In the genomic region with DNA sequence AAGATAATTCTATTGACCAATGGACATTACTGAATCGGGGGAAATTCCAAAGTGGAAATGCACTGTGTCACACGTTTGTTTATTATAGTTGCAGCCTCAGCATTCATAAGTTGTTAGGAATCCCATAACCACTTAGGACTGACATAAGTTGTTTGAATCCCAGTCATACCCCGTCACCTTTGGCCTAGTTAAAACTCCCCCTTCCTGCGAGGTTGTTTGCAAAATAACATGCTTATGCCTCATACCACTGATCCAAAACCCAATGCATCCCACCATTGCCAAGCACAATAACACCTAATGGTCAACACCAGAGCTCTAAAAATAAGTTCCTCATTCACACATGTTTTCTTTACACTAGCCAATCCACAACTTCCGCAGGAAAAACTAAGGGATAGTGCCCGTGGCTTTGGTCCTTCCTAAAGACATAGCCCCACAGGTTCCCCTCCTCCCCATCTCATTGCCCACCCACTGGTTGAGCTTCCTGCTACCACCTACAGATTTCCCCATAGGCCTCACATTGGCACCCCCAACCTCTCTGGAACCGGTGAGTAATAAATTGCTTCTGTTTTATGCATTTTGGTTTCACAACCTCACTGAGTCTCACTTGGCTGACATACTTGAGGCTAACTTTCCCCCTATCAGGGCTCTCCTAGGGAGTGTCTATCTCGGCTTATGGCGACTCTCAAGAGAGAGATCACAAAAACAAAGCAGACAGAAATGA, we compare ENCODE assay signal across 9 cellular contexts. TPM values are rescaled to one million over a fixed set of nuclear protein-coding genes. Genes with fewer than 3 reads are reported as not detected.
DNase-seq lines count a peak whose midpoint lies in the region; ATAC-seq and TF ChIP-seq lines count a peak whose summit lies in the region.
"Had no signal": no experiment of that assay in that cellular context is flagged by ENCODE, and none has a peak within 500 bp of the region (broad histone marks: within the 10 kb centered on the region; RNA-seq: fewer than 3 reads in every experiment).

No MANE protein-coding gene starts in this region.

- CTCF ChIA-PET in CD8-positive, alpha-beta memory T cell (lab: Charles Lee) = no interaction called here

- no peak overlapping the region for H3K27ac Mint-ChIP-seq in CD8-positive, alpha-beta memory T cell
- H3K27ac Mint-ChIP-seq in T-helper 17 cell = no peak overlapping the region

- DNase-seq in AG08395 (ENCODE audit: low spot score) (peak; percentile 50), cardiac fibroblast (ENCODE audit: low read depth in 2 of 2) (peak; percentile 88 to 97), dorsolateral prefrontal cortex (no peak), T-helper 17 cell (no peak), right lobe of liver (no peak)
- no peak for DNase-seq in CD8-positive, alpha-beta memory T cell

- no peaks in the 10 kb centered on the region for H3K9me3 ChIP-seq in CD8-positive, alpha-beta memory T cell (ENCODE audit: low read length)
- no peaks in the 10 kb centered on the region for H3K9me3 ChIP-seq in T-helper 17 cell (ENCODE audit: control insufficient read depth, low read length, poor library complexity, severe bottlenecking)
- H3K9me3 ChIP-seq in right lobe of liver = no peaks in the 10 kb centered on the region

- H3K27me3 Mint-ChIP-seq in CD8-positive, alpha-beta memory T cell = no peaks in the 10 kb centered on the region
- peaks cover 9% of the 10 kb centered on the region for H3K27me3 Mint-ChIP-seq in T-helper 17 cell

- WGBS in right lobe of liver (ENCODE audit: insufficient coverage, low coverage, low lambda C conversion rate, missing lambda C conversion rate) = 54% methylated on average over 9 of the region's 9 CpGs

- H3K27me3 ChIP-seq in dorsolateral prefrontal cortex = no peaks in the 10 kb centered on the region
- H3K27me3 ChIP-seq in CD8-positive, alpha-beta memory T cell (ENCODE audit: insufficient read depth, low read length, poor library complexity, severe bottlenecking) = no peaks in the 10 kb centered on the region
- no peaks in the 10 kb centered on the region for H3K27me3 ChIP-seq in right lobe of liver
- H3K27me3 ChIP-seq: cardiac muscle cell had no signal

- POLR2A ChIA-PET in CD8-positive, alpha-beta memory T cell (lab: Charles Lee) = no interaction called here

- no peaks in the 10 kb centered on the region for H3K36me3 ChIP-seq in CD8-positive, alpha-beta memory T cell (ENCODE audit: insufficient read depth, low read length)
- H3K36me3 ChIP-seq in right lobe of liver = no peaks in the 10 kb centered on the region
- H3K36me3 ChIP-seq: cardiac muscle cell had no signal

- H3K27ac ChIP-seq in dorsolateral prefrontal cortex (no peak overlapping the region), right lobe of liver (no peak overlapping the region)
- H3K27ac ChIP-seq in CD8-positive, alpha-beta memory T cell (ENCODE audit: low read depth, low read length) = no peak overlapping the region
- H3K27ac ChIP-seq: cardiac muscle cell had no signal

- H3K9me3 Mint-ChIP-seq in CD8-positive, alpha-beta memory T cell = no peaks in the 10 kb centered on the region

- H3K4me1 ChIP-seq in CD8-positive, alpha-beta memory T cell (ENCODE audit: insufficient read depth, low read length) = no peaks in the 10 kb centered on the region
- no peaks in the 10 kb centered on the region for H3K4me1 ChIP-seq in right lobe of liver

- no peaks in the 10 kb centered on the region for H3K36me3 Mint-ChIP-seq in CD8-positive, alpha-beta memory T cell
- H3K36me3 Mint-ChIP-seq in T-helper 17 cell (ENCODE audit: low read depth) = no peaks in the 10 kb centered on the region

- ATAC-seq in GM19351 (IDR thresholded peaks at IDR 0.05; ENCODE audit: unreplicated experiment) (peak; percentile 98), HG03175 (IDR thresholded peaks at IDR 0.05; ENCODE audit: unreplicated experiment) (peak; percentile 97), T-helper 17 cell (no peak), right lobe of liver (no peak)

- intact Hi-C loops in dorsolateral prefrontal cortex (cut with DNase I) = loop anchor here in 1 of 2 donors (10.0 kb wide), 1 partner anchor 441 kb away; no protein-coding TSS in a partner anchor
- intact Hi-C loops in right lobe of liver (cut with DNase I) = no loop called here

- no peak for TF ChIP-seq POLR2A in right lobe of liver (IDR thresholded peaks at IDR 0.05)

- H3K4me3 Mint-ChIP-seq in CD8-positive, alpha-beta memory T cell = no peak overlapping the region
- no peak overlapping the region for H3K4me3 Mint-ChIP-seq in T-helper 17 cell

- no peaks in the 10 kb centered on the region for H3K4me1 Mint-ChIP-seq in CD8-positive, alpha-beta memory T cell
- peaks cover 4% of the 10 kb centered on the region for H3K4me1 Mint-ChIP-seq in T-helper 17 cell

- TF ChIP-seq CTCF in cardiac fibroblast (IDR thresholded peaks at IDR 0.05; ENCODE audit: low read depth, low read length) = no peak
- no peak for TF ChIP-seq CTCF in dorsolateral prefrontal cortex (IDR thresholded peaks at IDR 0.05 in 54 of 56, conservative IDR thresholded peaks at IDR 0.05 in 2 of 56; ENCODE audit: low read depth in 1 of 56, partially characterized antibody in 56 of 56)
- TF ChIP-seq CTCF in right lobe of liver (IDR thresholded peaks at IDR 0.05) = no peak

- H3K4me3 ChIP-seq in cardiac fibroblast (replicated peaks in 1 of 2; ENCODE audit: low read depth in 2 of 2, low read length in 2 of 2) (no peak overlapping the region), dorsolateral prefrontal cortex (no peak overlapping the region), right lobe of liver (no peak overlapping the region)
- H3K4me3 ChIP-seq in CD8-positive, alpha-beta memory T cell (ENCODE audit: low read length) = no peak overlapping the region
- H3K4me3 ChIP-seq: cardiac muscle cell had no signal

RNA-seq across cellular contexts. Expression of a gene that starts 42.3 kb away (rescaled TPM):
- total RNA-seq in dorsolateral prefrontal cortex (1 to 10 TPM in 7 of 120 experiments, under 1 TPM in 52, not detected in 61; 0.13 to 2.2 (median 0.39) TPM), T-helper 17 cell (not detected), right lobe of liver (under 1 TPM in 4 of 6 experiments, not detected in 2; 0.06 to 0.12 (median 0.12) TPM)
- not detected for total RNA-seq in CD8-positive, alpha-beta memory T cell
- not detected for polyA plus RNA-seq in CD8-positive, alpha-beta memory T cell
- total RNA-seq: cardiac muscle cell had no signal
- polyA plus RNA-seq: cardiac muscle cell had no signal

RNA-seq across cellular contexts. Expression of a gene that starts 46.7 kb away (rescaled TPM):
- total RNA-seq in dorsolateral prefrontal cortex (10 to 100 TPM in 44 of 120 experiments, 1 to 10 TPM in 76; 1.8 to 21.3 (median 8.4) TPM), T-helper 17 cell (under 1 TPM; 0.08 to 0.17 TPM), right lobe of liver (1 to 10 TPM; 1.6 to 7.8 (median 4.6) TPM)
- not detected for total RNA-seq in CD8-positive, alpha-beta memory T cell
- polyA plus RNA-seq in CD8-positive, alpha-beta memory T cell = not detected

Comparison
In these comparisons a context has a peak if more than half of its experiments do, and no peak if none do; other contexts are left out.
1. DNase-seq: peak in AG08395 (single experiment) and cardiac fibroblast (2 of 2); none in dorsolateral prefrontal cortex (0 of 10), CD8-positive, alpha-beta memory T cell (0 of 5), T-helper 17 cell (0 of 3) and right lobe of liver (0 of 3).
2. ATAC-seq: peak in GM19351 (single experiment) and HG03175 (single experiment); none in T-helper 17 cell (single experiment) and right lobe of liver (0 of 4).